Comparison of ENCODE assay signal across 23 cellular contexts in genomic region chr13:42973581-42973980, GRCh38.
"Had no signal": no experiment of that assay in that cellular context is flagged by ENCODE, and none has a peak within 500 bp of the region (broad histone marks: within the 10 kb centered on the region; RNA-seq: fewer than 3 reads in every experiment).

No MANE protein-coding gene starts in this region.

- H3K79me2 ChIP-seq: parathyroid adenoma had no signal

- H3K9ac ChIP-seq: neural progenitor cell, parathyroid adenoma had no signal

- H3K9me3 ChIP-seq: esophagus muscularis mucosa, right lobe of liver, thoracic aorta, tibial nerve, upper lobe of left lung had no signal

- H3K27ac Mint-ChIP-seq: endodermal cell; memory B cell; neural progenitor cell; progenitor cell of endocrine pancreas; stimulated activated naive B cell treated with anti-CD40 and anti-IgM and Interleukin-4, amounts not matched to agents 10 μg/mL and 1 μg/mL and 100 μg/mL, for 72 hours; stimulated activated naive CD8-positive, alpha-beta T cell treated with anti-CD3 and anti-CD28 coated beads, Interleukin-15, Interleukin-2, amounts not matched to agents 100 ng/mL and 50 ng/mL, for 24 hours had no signal

- H3K4me1 ChIP-seq: parathyroid adenoma had no signal

- ATAC-seq: left lobe of liver; naive thymus-derived CD4-positive, alpha-beta T cell; right lobe of liver; stimulated activated naive B cell treated with anti-CD40 and anti-IgM and Interleukin-4, amounts not matched to agents 10 μg/mL and 1 μg/mL and 100 μg/mL, for 72 hours had no signal

- H3K27me3 ChIP-seq: esophagus muscularis mucosa, neural progenitor cell, right lobe of liver, tibial nerve, upper lobe of left lung had no signal

- DNase-seq: effector CD8-positive, alpha-beta T cell; endodermal cell; head of caudate nucleus; kidney; midbrain; naive thymus-derived CD4-positive, alpha-beta T cell; right lobe of liver; small intestine; stimulated activated CD4-positive, alpha-beta T cell treated with anti-CD3 and anti-CD28 coated beads, Interleukin-15, amount 100 ng/mL, for 24 hours; stimulated activated CD4-positive, alpha-beta T cell treated with anti-CD3 and anti-CD28 coated beads, Interleukin-2, amount 100 ng/mL, for 48 hours; stimulated activated naive B cell treated with anti-CD40 and anti-IgM and Interleukin-4, amounts not matched to agents 10 μg/mL and 1 μg/mL and 100 μg/mL, for 72 hours; upper lobe of left lung had no signal

- H3K36me3 ChIP-seq: esophagus muscularis mucosa, neural progenitor cell, right lobe of liver, thoracic aorta, tibial nerve, upper lobe of left lung had no signal

- H3K4me3 Mint-ChIP-seq: endodermal cell; memory B cell; naive thymus-derived CD4-positive, alpha-beta T cell; nephron; neural progenitor cell; stimulated activated naive B cell treated with anti-CD40 and anti-IgM and Interleukin-4, amounts not matched to agents 10 μg/mL and 1 μg/mL and 100 μg/mL, for 72 hours; stimulated activated naive CD8-positive, alpha-beta T cell treated with anti-CD3 and anti-CD28 coated beads, Interleukin-15, Interleukin-2, amounts not matched to agents 100 ng/mL and 50 ng/mL, for 24 hours had no signal

- H3K27me3 Mint-ChIP-seq: memory B cell; naive thymus-derived CD4-positive, alpha-beta T cell; progenitor cell of endocrine pancreas; stimulated activated naive B cell treated with anti-CD40 and anti-IgM and Interleukin-4, amounts not matched to agents 10 μg/mL and 1 μg/mL and 100 μg/mL, for 72 hours; stimulated activated naive CD8-positive, alpha-beta T cell treated with anti-CD3 and anti-CD28 coated beads, Interleukin-15, Interleukin-2, amounts not matched to agents 100 ng/mL and 50 ng/mL, for 24 hours had no signal

- H3K27ac ChIP-seq: esophagus muscularis mucosa, neural progenitor cell, parathyroid adenoma, right lobe of liver, thoracic aorta, tibial nerve, upper lobe of left lung had no signal

- H3K4me3 ChIP-seq: esophagus muscularis mucosa, lung, neural progenitor cell, right lobe of liver, thoracic aorta, tibial nerve, upper lobe of left lung had no signal

- H3K36me3 Mint-ChIP-seq: neural progenitor cell had no signal

- H3K4me2 ChIP-seq: neural progenitor cell had no signal
